30 cellular contexts compared by ENCODE assay signal in the genomic region with DNA sequence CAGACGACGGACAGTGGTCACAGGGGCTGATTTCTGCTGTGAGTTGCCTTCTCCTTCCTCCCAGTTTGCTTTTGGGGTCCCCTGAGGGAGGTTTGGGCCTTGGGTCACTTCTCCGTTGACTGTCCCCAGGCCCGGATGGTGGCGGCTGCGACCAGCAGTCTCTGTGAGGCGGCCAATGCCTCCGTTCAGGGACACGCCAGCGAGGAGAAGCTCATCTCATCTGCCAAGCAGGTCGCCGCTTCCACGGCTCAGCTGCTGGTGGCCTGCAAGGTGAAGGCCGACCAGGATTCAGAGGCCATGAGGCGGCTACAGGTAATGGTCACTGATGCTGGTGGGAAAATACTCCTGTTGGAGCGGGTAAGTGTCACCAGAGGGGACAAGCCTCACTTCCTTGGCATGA.
"Had no signal": no experiment of that assay in that cellular context is flagged by ENCODE, and none has a peak within 500 bp of the region (broad histone marks: within the 10 kb centered on the region; RNA-seq: fewer than 3 reads in every experiment).

No MANE protein-coding gene starts in this region.

- H3K9me3 ChIP-seq: esophagus squamous epithelium, neutrophil, testis, uterus had no signal

- H3K4me2 ChIP-seq: hepatocyte had no signal

- H3K4me1 ChIP-seq: esophagus squamous epithelium, testis, uterus had no signal

- H3K79me2 ChIP-seq: hepatocyte had no signal

- H2AFZ ChIP-seq: hepatocyte had no signal

- FAIRE-seq: astrocyte, colon, endometrium, keratinocyte had no signal

- H3K4me3 ChIP-seq: esophagus squamous epithelium, hepatocyte, skin epidermis, testis, uterus had no signal

- ATAC-seq: naive thymus-derived CD8-positive, alpha-beta T cell; sciatic nerve; stimulated activated naive CD8-positive, alpha-beta T cell treated with anti-CD3 and anti-CD28 coated beads, Interleukin-15, Interleukin-2, amounts not matched to agents 100 U/mL and 50 U/mL, for 24 hours; T-helper 17 cell had no signal

- H3K36me3 ChIP-seq: brain microvascular endothelial cell, uterus had no signal

- H3K27me3 ChIP-seq: brain microvascular endothelial cell, esophagus squamous epithelium, hepatocyte, neutrophil, testis, uterus had no signal

- DNase-seq: activated CD4-positive, alpha-beta memory T cell treated with anti-CD3 and anti-CD28 coated beads, Interleukin-2, amount 10 ng/mL, durations not matched to agents 7 days and 5 days; activated CD4-positive, alpha-beta T cell treated with anti-CD3 and anti-CD28 coated beads, Interleukin-2, amount 10 ng/mL, durations not matched to agents 7 days and 5 days; activated CD4-positive, CD25-positive, alpha-beta regulatory T cell treated with anti-CD3 and anti-CD28 coated beads, Interleukin-2, amount 50 U/mL, for 72 hours; activated CD8-positive, alpha-beta memory T cell treated with anti-CD3 and anti-CD28 coated beads, Interleukin-2, amount 50 U/mL, for 48 hours; activated gamma-delta T cell; activated naive CD4-positive, alpha-beta T cell treated with anti-CD3 and anti-CD28 coated beads, Interleukin-2, amount 10 ng/mL, durations not matched to agents 7 days and 5 days; activated naive CD8-positive, alpha-beta T cell treated with anti-CD3 and anti-CD28 coated beads, Interleukin-2, amount 10 ng/mL, durations not matched to agents 7 days and 5 days; activated T-cell treated with anti-CD3 and anti-CD28 coated beads, Interleukin-2, amount 50 U/mL, for 24 hours; brain microvascular endothelial cell; effector CD8-positive, alpha-beta T cell; esophagus squamous epithelium; foreskin melanocyte; naive thymus-derived CD8-positive, alpha-beta T cell; stimulated activated CD4-positive, alpha-beta T cell treated with anti-CD3 and anti-CD28 coated beads, Interleukin-12 subunit alpha, Interleukin-12 subunit beta, amount 100 ng/mL, for 4 hours; stimulated activated CD4-positive, alpha-beta T cell treated with anti-CD3 and anti-CD28 coated beads, Interleukin-4, amount 100 ng/mL, for 1 hour; stimulated activated naive CD8-positive, alpha-beta T cell treated with anti-CD3 and anti-CD28 coated beads, Interleukin-15, Interleukin-2, amounts not matched to agents 100 U/mL and 50 U/mL, for 24 hours; T-helper 17 cell; T1000; testis; uterus; WERI-Rb-1 had no signal

- H3K27ac ChIP-seq: brain microvascular endothelial cell, epithelial cell of prostate, esophagus squamous epithelium, hepatocyte, neutrophil, testis, uterus, WERI-Rb-1 had no signal
